Comparison of ENCODE assay signal across 8 cellular contexts in genomic region chr12:26937863-26938659, GRCh38. TPM values are rescaled to one million over a fixed set of nuclear protein-coding genes. Genes with fewer than 3 reads are reported as not detected.
DNase-seq lines count a peak whose midpoint lies in the region; ATAC-seq and TF ChIP-seq lines count a peak whose summit lies in the region.

TSS of gene FGFR1OP2 (plus strand) at chr12:26938470. CDS start at chr12:26954159, 15,689 bp downstream.
TSS of gene INTS13 (minus strand) at chr12:26937981. CDS start at chr12:26936803, 1,178 bp downstream.

- no peak for TF ChIP-seq CTCF in chondrocyte (IDR thresholded peaks at IDR 0.05)
- no peak for TF ChIP-seq CTCF in kidney epithelial cell (IDR thresholded peaks at IDR 0.05; ENCODE audit: insufficient read depth, low read length, poor library complexity, severe bottlenecking)

- peak; percentile 99 for TF ChIP-seq POLR2A in GM19193 (IDR thresholded peaks at IDR 0.05; ENCODE audit: extremely low read depth, insufficient read depth, insufficient read length)

- no peaks in the 10 kb centered on the region for H3K36me3 ChIP-seq in kidney epithelial cell (ENCODE audit: control insufficient read depth, insufficient read depth, low read length)

- peak; percentile 82 for ATAC-seq in HG03439 (IDR thresholded peaks at IDR 0.05; ENCODE audit: unreplicated experiment)

- peak within 1 kb of the TSS; percentile 100 for H3K27ac Mint-ChIP-seq in chondrocyte (ENCODE audit: unreplicated experiment)

- H3K36me3 Mint-ChIP-seq in chondrocyte (ENCODE audit: low read depth) = peaks cover under 1% of the 10 kb centered on the region

- DNase-seq in AML-193 (lab: John Stamatoyannopoulos, UW) = peak; percentile 92 to 94
- DNase-seq in NCI-H510A treated with DMSO at 0.1 percent for 48 hours (lab: John Stamatoyannopoulos, UW) = peak; percentile 96
- peak; percentile 97 to 98 for DNase-seq in activated CD4-positive, alpha-beta T cell treated with anti-CD3 and anti-CD28 coated beads for 24 hours (ENCODE audit: low read depth in 2 of 2)
- DNase-seq in chondrocyte (ENCODE audit: low spot score) = peak; percentile 99
- DNase-seq in kidney epithelial cell (ENCODE audit: low read depth) = peak; percentile 88
- DNase-seq in stimulated activated CD4-positive, alpha-beta T cell treated with anti-CD3 and anti-CD28 coated beads, Interleukin-15, amount 100 ng/mL, for 48 hours (ENCODE audit: low read depth in 2 of 2) = peak; percentile 96 to 98

- peak within 1 kb of the TSS; percentile 94 for H3K4me3 Mint-ChIP-seq in chondrocyte (ENCODE audit: unreplicated experiment)

- peaks cover 68% of the 10 kb centered on the region for H3K4me1 Mint-ChIP-seq in chondrocyte (ENCODE audit: low read depth)

- H3K27me3 ChIP-seq in kidney epithelial cell (ENCODE audit: control insufficient read depth, insufficient read depth, low read length) = no peaks in the 10 kb centered on the region

- H3K9me3 Mint-ChIP-seq in chondrocyte (ENCODE audit: low read depth) = no peaks in the 10 kb centered on the region

- peak within 1 kb of the TSS; percentile 94 for H3K4me3 ChIP-seq in kidney epithelial cell (ENCODE audit: low read depth, low read length)

- no peaks in the 10 kb centered on the region for H3K27me3 Mint-ChIP-seq in chondrocyte (ENCODE audit: low read depth)

RNA-seq across cellular contexts. Expression of gene FGFR1OP2, which starts in this region (rescaled TPM):
- total RNA-seq in chondrocyte (37.6 to 40.5 TPM (median 40.4 TPM) in 3 replicates), kidney epithelial cell (27.6 and 38.7 TPM in 2 replicates)

RNA-seq across cellular contexts. Expression of gene INTS13, which starts in this region (rescaled TPM):
- total RNA-seq in chondrocyte (23.3 to 23.8 TPM (median 23.3 TPM) in 3 replicates), kidney epithelial cell (26.2 and 27.3 TPM in 2 replicates)

Comparison
In these comparisons a context has a peak if more than half of its experiments do, and no peak if none do; other contexts are left out.
1. Peak in every context shown above with its lines: DNase-seq, ATAC-seq and H3K4me3 ChIP-seq.